Comparison of ENCODE assay signal across 22 cellular contexts in genomic region chr5:69509212-69509611, GRCh38. TPM values are rescaled to one million over a fixed set of nuclear protein-coding genes. Genes with fewer than 3 reads are reported as not detected.
DNase-seq lines count a peak whose midpoint lies in the region; ATAC-seq, FAIRE-seq and TF ChIP-seq lines count a peak whose summit lies in the region.
"Had no signal": no experiment of that assay in that cellular context is flagged by ENCODE, and none has a peak within 500 bp of the region (broad histone marks: within the 10 kb centered on the region; RNA-seq: fewer than 3 reads in every experiment).

No MANE protein-coding gene starts in this region.

- no peak for TF ChIP-seq EP300 in GM12878 (IDR thresholded peaks at IDR 0.05; ENCODE audit: borderline replicate concordance in 1 of 2, control insufficient read depth in 1 of 2, low read depth in 2 of 2, low read length in 2 of 2)
- TF ChIP-seq EP300 in gastroesophageal sphincter (IDR thresholded peaks at IDR 0.05): no peak

- CTCF ChIA-PET in HEK293 (lab: Yijun Ruan, JAX) (no interaction called here), GM12878 (lab: Yijun Ruan, JAX) (no interaction called here)

- TF ChIP-seq POLR2A in GM12878 (IDR thresholded peaks at IDR 0.05; ENCODE audit: low read depth, low read length): no peak
- TF ChIP-seq POLR2A in gastroesophageal sphincter (IDR thresholded peaks at IDR 0.05): no peak

- SMC1A ChIA-PET in GM12878 (lab: Charles Lee; ENCODE audit: uncharacterized antibody, unreplicated experiment): interaction anchor here (1.7 kb wide), 1 partner anchor 12 kb away, joined by 6 read pairs; no protein-coding TSS in a partner anchor

- POLR2A ChIA-PET in HEK293 (lab: Yijun Ruan, JAX): no interaction called here
- POLR2A ChIA-PET in GM12878 (lab: Charles Lee): no interaction called here

- peaks cover 6% of the 10 kb centered on the region; the same call in 1 of the 2 replicates for H3K4me1 ChIP-seq in HEK293 (ENCODE audit: control insufficient read depth, insufficient read depth, low read length)
- no peaks in the 10 kb centered on the region for H3K4me1 ChIP-seq in GM12878 (ENCODE audit: control insufficient read depth, insufficient read depth, low read length)
- H3K4me1 ChIP-seq in gastroesophageal sphincter: no peaks in the 10 kb centered on the region
- H3K4me1 ChIP-seq in mucosa of descending colon (ENCODE audit: low read depth): peaks cover 9% of the 10 kb centered on the region

- H3K79me2 ChIP-seq in GM12878 (ENCODE audit: control insufficient read depth, insufficient read depth, low read length): no peaks in the 10 kb centered on the region; the same call in 1 of the 2 replicates

- H3K36me3 ChIP-seq in HEK293 (ENCODE audit: control insufficient read depth in 2 of 2, insufficient read depth in 1 of 2, low read length in 2 of 2) (peaks cover 30 to 33% of the 10 kb centered on the region in 2 experiments), GM12878 (ENCODE audit: control insufficient read depth in 2 of 2, insufficient read depth in 2 of 2, low read length in 1 of 2) (peaks cover 2 to 12% of the 10 kb centered on the region in 2 experiments; a peak in 3 of 4 replicates), gastroesophageal sphincter (no peaks in the 10 kb centered on the region), mucosa of descending colon (ENCODE audit: low read depth) (no peaks in the 10 kb centered on the region)

- 0 out of 2 replicates have a peak overlapping the region, but pooled peaks have one; percentile 28 for H3K27ac ChIP-seq in HEK293 (ENCODE audit: extremely low read depth, low read depth, low read length)
- H3K27ac ChIP-seq in GM12878 (ENCODE audit: control insufficient read depth, insufficient read depth): no peak overlapping the region
- no peak overlapping the region for H3K27ac ChIP-seq in gastroesophageal sphincter
- H3K27ac ChIP-seq: HL-60, SJSA1 had no signal

- no peak overlapping the region for H3K9ac ChIP-seq in GM12878 (ENCODE audit: control insufficient read depth, insufficient read depth, low read length)

- no peak overlapping the region for H3K4me2 ChIP-seq in GM12878 (ENCODE audit: control insufficient read depth, insufficient read depth)

- peak; percentile 52 for ATAC-seq in GM12878
- ATAC-seq in gastroesophageal sphincter: no peak
- ATAC-seq in mucosa of descending colon: no peak
- ATAC-seq: Panc1 had no signal

- intact Hi-C loops in GM12878 (cut with micrococcal nuclease; ENCODE audit: unreplicated experiment): no loop called here
- intact Hi-C loops in mucosa of descending colon (cut with DNase I, micrococcal nuclease): no loop called here

- in situ Hi-C loops in GM12878 (cut with MboI): loop anchor here (25.0 kb wide), 1 partner anchor 1578 kb away; no protein-coding TSS in a partner anchor

- H2AFZ ChIP-seq in GM12878 (ENCODE audit: control insufficient read depth, low read depth, low read length): no peak overlapping the region

- H4K20me1 ChIP-seq in GM12878 (ENCODE audit: control insufficient read depth, insufficient read depth): no peaks in the 10 kb centered on the region

- H3K27me3 ChIP-seq in GM12878 (replicated peaks in 1 of 2; ENCODE audit: control insufficient read depth in 2 of 2, insufficient read depth in 2 of 2, low read length in 1 of 2) (no peaks in the 10 kb centered on the region), gastroesophageal sphincter (no peaks in the 10 kb centered on the region)
- H3K27me3 ChIP-seq: SJSA1 had no signal

- FAIRE-seq in GM12878 (lab: Jason Lieb, UNC): no peak
- FAIRE-seq: G401.6 had no signal

- WGBS in GM12878 (ENCODE audit: insufficient coverage, insufficient replicate concordance, low lambda C conversion rate, missing lambda C conversion rate): 82% methylated on average over 6 of the region's 6 CpGs
- WGBS in gastroesophageal sphincter (ENCODE audit: low coverage in 1 of 2), 2 donors: 85 to 88% methylated on average over 1 to 5 of the region's 6 CpGs

- H3K9me3 ChIP-seq in HEK293 (ENCODE audit: control insufficient read depth, insufficient read depth, low read depth, low read length) (no peaks in the 10 kb centered on the region), GM12878 (replicated peaks; ENCODE audit: control insufficient read depth, insufficient read depth, low read length) (no peaks in the 10 kb centered on the region), gastroesophageal sphincter (no peaks in the 10 kb centered on the region), mucosa of descending colon (no peaks in the 10 kb centered on the region)
- H3K9me3 ChIP-seq: Caco-2, SJSA1 had no signal

- RAD21 ChIA-PET in GM12878 (lab: Charles Lee; ENCODE audit: unreplicated experiment): no interaction called here

- no TSS peak for BruUV-seq in GM12878 (replicated peaks; lab: Mats Ljungman, UMichigan)

- DNase-seq in CD1c-positive myeloid dendritic cell (ENCODE audit: extremely low spot score): peak; percentile 22
- peak; percentile 84 for DNase-seq in MV-4-11 (lab: John Stamatoyannopoulos, UW)
- no peak for DNase-seq in GM12878 (ENCODE audit: low read depth, low spot score)
- DNase-seq in cerebellar nuclear complex (lab: John Stamatoyannopoulos, UW): no peak
- DNase-seq in ureter (ENCODE audit: low spot score): no peak
- DNase-seq in mucosa of descending colon: no peak
- DNase-seq: 8988T, Caco-2, H7, IMR-90, MM.1S, NCI-H1417, NCI-H187 treated with DMSO at 0.1 percent for 48 hours, NCI-H345, NCI-H526, SW 1271 had no signal

- TF ChIP-seq CTCF in HEK293 (tag by site-specific recombination; IDR thresholded peaks at IDR 0.05) (no peak), GM12878 (IDR thresholded peaks at IDR 0.05 in 2 of 3, conservative IDR thresholded peaks at IDR 0.05 in 1 of 3; ENCODE audit: control insufficient read depth in 2 of 3, extremely low read depth in 1 of 3, insufficient read depth in 1 of 3, low read depth in 3 of 3, low read length in 3 of 3) (no peak), gastroesophageal sphincter (IDR thresholded peaks at IDR 0.05) (no peak), mucosa of descending colon (IDR thresholded peaks at IDR 0.05) (no peak)

- TF ChIP-seq RAD21 in GM12878 (IDR thresholded peaks at IDR 0.05; ENCODE audit: insufficient read depth, low read depth, low read length): no peak

- no peak overlapping the region for H3K4me3 ChIP-seq in HEK293 (ENCODE audit: low read depth, low read length)
- no peak overlapping the region for H3K4me3 ChIP-seq in GM12878
- H3K4me3 ChIP-seq in gastroesophageal sphincter: no peak overlapping the region
- no peak overlapping the region for H3K4me3 ChIP-seq in mucosa of descending colon
- H3K4me3 ChIP-seq: SJSA1 had no signal

TF ChIP-seq in HEK293, 187 proteins besides CTCF, POLR2A, EP300 and RAD21 (continues in another document):
- TF ChIP-seq ZNF394 (tag by site-specific recombination; IDR thresholded peaks at IDR 0.05; ENCODE audit: borderline replicate concordance) (no peak), ZNF561 (tag by site-specific recombination; IDR thresholded peaks at IDR 0.05; ENCODE audit: borderline replicate concordance) (no peak), ZNF169 (tag by site-specific recombination; IDR thresholded peaks at IDR 0.05) (no peak), ZNF596 (tag by site-specific recombination; IDR thresholded peaks at IDR 0.05) (no peak)

TF ChIP-seq in GM12878, 131 proteins besides CTCF, POLR2A, EP300 and RAD21:
- TF ChIP-seq ZNF217 (IDR thresholded peaks at IDR 0.05): no peak
- peak; percentile 55; the same call in 1 of the 2 replicates for TF ChIP-seq SPI1 (IDR thresholded peaks at IDR 0.05; ENCODE audit: borderline replicate concordance, insufficient read depth, low read depth, low read length)
TF ChIP-seq in GM12878: peak in this region for 1.

RNA-seq across cellular contexts. Expression of gene OCLN, which starts 16.6 kb away (rescaled TPM):
- 68.1 and 70.4 TPM in 2 replicates for total RNA-seq in GM12878 (2013; cell fraction: nucleolus; rRNA removed)
- 26.4 and 27.8 TPM in 2 replicates for total RNA-seq in GM12878 (2014; rRNA removed)
- total RNA-seq in GM12878 (2014; rRNA removed; fragmentation: Illumina TruSeq; extraction: Trizol): 26.5 and 28.3 TPM in 2 replicates
- 25.6 and 26.6 TPM in 2 replicates for total RNA-seq in GM12878 (2021)
- 5.3 TPM for polyA plus RNA-seq in GM12878 (2011; ENCODE audit: low read depth)
- 2.0 and 3.2 TPM in 2 replicates for polyA plus RNA-seq in GM12878 (2011; rRNA removed)
- polyA plus RNA-seq in GM12878 (2011; cell fraction: cytosol; rRNA removed): 0.72 and 1.0 TPM in 2 replicates
- polyA plus RNA-seq in GM12878 (2011; cell fraction: nucleus; rRNA removed): 2.0 and 3.1 TPM in 2 replicates
- 4.3 and 6.2 TPM in 2 replicates for polyA plus RNA-seq in GM12878 (2012)
- polyA plus RNA-seq in GM12878 (2014; fragmentation: Illumina TruSeq; extraction: Trizol): 15.6 and 27.0 TPM in 2 replicates
- polyA plus RNA-seq in GM12878 (2014; fragmentation: Nextera tagmentation; extraction: Ambion mirVana): 1 to 10 TPM; 4.7 to 8.9 TPM
- polyA plus RNA-seq in GM12878 (2014; rRNA removed): 17.4 and 17.8 TPM in 2 replicates
- 10 to 100 TPM; 16.7 to 17.3 TPM for polyA plus RNA-seq in GM12878 (2016; fragmentation: Nextera tagmentation; extraction: Ambion mirVana)
- 4.0 and 4.9 TPM in 2 replicates for polyA minus RNA-seq in GM12878 (2011; rRNA and poly(A)+ RNA removed)
- polyA minus RNA-seq in GM12878 (2011; cell fraction: cytosol; rRNA and poly(A)+ RNA removed): 0.80 and 1.5 TPM in 2 replicates
- polyA minus RNA-seq in GM12878 (2011; cell fraction: nucleus; rRNA and poly(A)+ RNA removed): 2.1 and 4.8 TPM in 2 replicates
- 52.8 TPM for total RNA-seq in ureter
- total RNA-seq in gastroesophageal sphincter: 1 to 10 TPM in 3 of 4 donors, under 1 TPM in 1; 0.81 to 3.6 (median 2.6) TPM
- total RNA-seq in mucosa of descending colon: 100 to 1,000 TPM in 2 of 3 donors, 10 to 100 TPM in 1; 50.2 to 134 (median 130) TPM

RNA-seq across cellular contexts. Expression of gene GTF2H2C, which starts 50.8 kb away (rescaled TPM):
- total RNA-seq in GM12878 (2013; cell fraction: nucleolus; rRNA removed): 207 and 221 TPM in 2 replicates
- 80.7 and 91.4 TPM in 2 replicates for total RNA-seq in GM12878 (2014; rRNA removed)
- total RNA-seq in GM12878 (2014; rRNA removed; fragmentation: Illumina TruSeq; extraction: Trizol): 101 and 103 TPM in 2 replicates
- total RNA-seq in GM12878 (2021): 55.1 and 55.6 TPM in 2 replicates
- 24.3 TPM for polyA plus RNA-seq in GM12878 (2011; ENCODE audit: low read depth)
- 65.4 and 76.5 TPM in 2 replicates for polyA plus RNA-seq in GM12878 (2011; rRNA removed)
- 20.1 and 28.4 TPM in 2 replicates for polyA plus RNA-seq in GM12878 (2011; cell fraction: cytosol; rRNA removed)
- polyA plus RNA-seq in GM12878 (2011; cell fraction: nucleus; rRNA removed): 37.8 and 44.2 TPM in 2 replicates
- 28.0 and 28.8 TPM in 2 replicates for polyA plus RNA-seq in GM12878 (2012)
- polyA plus RNA-seq in GM12878 (2014; fragmentation: Illumina TruSeq; extraction: Trizol): 77.8 and 97.6 TPM in 2 replicates
- 10 to 100 TPM; 77.5 to 86.5 TPM for polyA plus RNA-seq in GM12878 (2014; fragmentation: Nextera tagmentation; extraction: Ambion mirVana)
- polyA plus RNA-seq in GM12878 (2014; rRNA removed): 57.7 and 58.7 TPM in 2 replicates
- 10 to 100 TPM; 80.1 to 81.3 TPM for polyA plus RNA-seq in GM12878 (2016; fragmentation: Nextera tagmentation; extraction: Ambion mirVana)
- 27.9 and 38.8 TPM in 2 replicates for polyA minus RNA-seq in GM12878 (2011; rRNA and poly(A)+ RNA removed)
- 10.3 and 13.0 TPM in 2 replicates for polyA minus RNA-seq in GM12878 (2011; cell fraction: cytosol; rRNA and poly(A)+ RNA removed)
- 35.1 and 57.1 TPM in 2 replicates for polyA minus RNA-seq in GM12878 (2011; cell fraction: nucleus; rRNA and poly(A)+ RNA removed)
- total RNA-seq in ureter: 39.3 TPM
- total RNA-seq in gastroesophageal sphincter: 10 to 100 TPM; 15.8 to 32.8 (median 21.3) TPM
- 10 to 100 TPM; 25.7 to 39.1 (median 26.4) TPM for total RNA-seq in mucosa of descending colon

Comparison
In these comparisons a context has a peak if more than half of its experiments do, and no peak if none do; other contexts are left out.
1. DNase-seq: peak in CD1c-positive myeloid dendritic cell (single experiment) and MV-4-11 (single experiment); none in GM12878 (single experiment), cerebellar nuclear complex (0 of 2), ureter (single experiment) and mucosa of descending colon (0 of 3).
2. RNA of gene OCLN, which starts 16.6 kb away (total RNA-seq): 50.2 to 134 TPM in mucosa of descending colon, 52.8 TPM in ureter (single experiment) and 25.6 to 70.4 TPM in GM12878; 0.81 to 3.6 TPM in gastroesophageal sphincter; every median in the first group is over 4 times any median in the second.